14 cellular contexts compared by ENCODE assay signal in genomic region chr18:48996041-48996440, GRCh38. TPM values are rescaled to one million over a fixed set of nuclear protein-coding genes. Genes with fewer than 3 reads are reported as not detected.
DNase-seq lines count a peak whose midpoint lies in the region; ATAC-seq, FAIRE-seq and TF ChIP-seq lines count a peak whose summit lies in the region.
"Had no signal": no experiment of that assay in that cellular context is flagged by ENCODE, and none has a peak within 500 bp of the region (broad histone marks: within the 10 kb centered on the region; RNA-seq: fewer than 3 reads in every experiment).

No MANE protein-coding gene starts in this region.

- H3K4ac ChIP-seq in IMR-90 (ENCODE audit: low read depth, low read length) (peak overlapping the region; percentile 26; the same call in 1 of the 2 replicates), neuronal stem cell (ENCODE audit: low read length) (no peak overlapping the region)

- H2AFZ ChIP-seq in IMR-90 (replicated peaks; ENCODE audit: low read length, poor library complexity) (no peak overlapping the region), astrocyte (ENCODE audit: low read depth, low read length) (no peak overlapping the region), neuronal stem cell (ENCODE audit: low read length) (no peak overlapping the region), OCI-LY7 (ENCODE audit: low read length) (no peak overlapping the region)

- no peaks in the 10 kb centered on the region for H3K27me3 Mint-ChIP-seq in CD4-positive, alpha-beta memory T cell
- H3K27me3 Mint-ChIP-seq in astrocyte (ENCODE audit: low read depth, unreplicated experiment), result peaks cover 2% of the 10 kb centered on the region
- H3K27me3 Mint-ChIP-seq: B cell had no signal

- no peaks in the 10 kb centered on the region for H3K9me2 ChIP-seq in OCI-LY7 (ENCODE audit: insufficient read depth, low read length)

- TF ChIP-seq CTCF in IMR-90 (conservative IDR thresholded peaks at IDR 0.05; ENCODE audit: low read depth, low read length), result no peak
- no peak for TF ChIP-seq CTCF in astrocyte (IDR thresholded peaks at IDR 0.05; ENCODE audit: insufficient read depth, low read depth, low read length)
- no peak for TF ChIP-seq CTCF in OCI-LY7 (conservative IDR thresholded peaks at IDR 0.05; ENCODE audit: low read length)

- POLR2A ChIA-PET in CD4-positive, alpha-beta memory T cell (lab: Charles Lee; ENCODE audit: partially characterized antibody), result interaction anchor here (0.6 to 1.9 kb wide), 5 partner anchors 19 to 1964 kb away, joined by 3 to 7 read pairs (median 4); no protein-coding TSS in a partner anchor
- POLR2A ChIA-PET in IMR-90 (lab: Charles Lee; ENCODE audit: unreplicated experiment) (no interaction called here), OCI-LY7 (lab: Charles Lee) (no interaction called here)

- no peak overlapping the region for H3K4me3 ChIP-seq in CD4-positive, alpha-beta memory T cell (ENCODE audit: low read length in 2 of 2)
- H3K4me3 ChIP-seq in IMR-90 (ENCODE audit: insufficient read depth, low read depth, low read length) (no peak overlapping the region), astrocyte (ENCODE audit: insufficient read depth, low read depth, low read length) (no peak overlapping the region), neuronal stem cell (ENCODE audit: low read length in 2 of 2) (no peak overlapping the region), OCI-LY7 (ENCODE audit: low read depth, low read length, poor library complexity, severe bottlenecking) (no peak overlapping the region)

- no peak for TF ChIP-seq POLR2A in IMR-90 (IDR thresholded peaks at IDR 0.05; ENCODE audit: low read depth, low read length)

- no peak overlapping the region for H2BK5ac ChIP-seq in IMR-90 (ENCODE audit: low read depth, low read length, poor library complexity, severe bottlenecking)
- no peak overlapping the region for H2BK5ac ChIP-seq in neuronal stem cell (ENCODE audit: low read length)

- in situ Hi-C loops in IMR-90 (cut with MboI; ENCODE audit: low sequenced_read_pairs), result no loop called here

- peaks cover 13 to 27% (median 19%) of the 10 kb centered on the region in 4 donors for H3K4me1 Mint-ChIP-seq in CD4-positive, alpha-beta memory T cell
- H3K4me1 Mint-ChIP-seq in astrocyte (ENCODE audit: low read depth, unreplicated experiment), result peaks cover 49% of the 10 kb centered on the region

- CTCF ChIA-PET in CD4-positive, alpha-beta memory T cell (lab: Charles Lee; ENCODE audit: partially characterized antibody), result no interaction called here
- CTCF ChIA-PET in IMR-90 (lab: Yijun Ruan, JAX), result no interaction called here
- CTCF ChIA-PET in OCI-LY7 (lab: Charles Lee; ENCODE audit: unreplicated experiment), result interaction anchor here (0.6 kb wide), 1 partner anchor 491 kb away, joined by 3 read pairs; the partner anchor contains the start of gene C18orf32

- H2BK120ac ChIP-seq in IMR-90 (ENCODE audit: low read depth, low read length) (peak overlapping the region; percentile 41), neuronal stem cell (ENCODE audit: low read depth, low read length) (no peak overlapping the region)

- 0 out of 2 replicates have a peak overlapping the region, but pooled peaks have one; percentile 2 for H3K14ac ChIP-seq in IMR-90 (replicated peaks; ENCODE audit: low read depth, low read length)
- H3K14ac ChIP-seq in neuronal stem cell (ENCODE audit: low read length), result no peak overlapping the region

- no TSS peak for BruUV-seq in IMR-90 (replicated peaks; lab: Mats Ljungman, UMichigan)
- no TSS peak for BruUV-seq in OCI-LY7 (replicated peaks; lab: Mats Ljungman, UMichigan)

- ATAC-seq in IMR-90 (ENCODE audit: low read depth) (no peak), HG03520 (IDR thresholded peaks at IDR 0.05; ENCODE audit: unreplicated experiment) (no peak), GM21528 (IDR thresholded peaks at IDR 0.05; ENCODE audit: low FRiP score, unreplicated experiment) (no peak)

- peaks cover 0 to 23% of the 10 kb centered on the region in 2 experiments; a peak in 2 of 4 replicates for H3K79me1 ChIP-seq in IMR-90 (ENCODE audit: low read depth in 1 of 2, low read length in 2 of 2)
- peaks cover under 1% of the 10 kb centered on the region for H3K79me1 ChIP-seq in neuronal stem cell (ENCODE audit: low read depth, low read length)

- no peak overlapping the region for H2BK12ac ChIP-seq in neuronal stem cell (ENCODE audit: low read length)

- H3K56ac ChIP-seq in IMR-90 (ENCODE audit: extremely low read depth, insufficient read depth, low read length), result no peak overlapping the region

- H4K5ac ChIP-seq in IMR-90 (ENCODE audit: low read depth, low read length), result no peak overlapping the region

- H4K91ac ChIP-seq in IMR-90 (ENCODE audit: insufficient read depth, low read depth, low read length) (0 out of 2 replicates have a peak overlapping the region, but pooled peaks have one; percentile 23), neuronal stem cell (ENCODE audit: low read depth, low read length, poor library complexity) (no peak overlapping the region)

- dilution Hi-C loops in IMR-90 (cut with HindIII; ENCODE audit: low sequenced_read_pairs, unreplicated experiment), result no loop called here

- H2BK15ac ChIP-seq in IMR-90 (ENCODE audit: low read depth, low read length) (peak overlapping the region; percentile 40; the same call in 2 of the 3 replicates), neuronal stem cell (ENCODE audit: low read length) (no peak overlapping the region)

- no peaks in the 10 kb centered on the region for H3K36me3 Mint-ChIP-seq in CD4-positive, alpha-beta memory T cell
- no peaks in the 10 kb centered on the region for H3K36me3 Mint-ChIP-seq in astrocyte (ENCODE audit: low read depth, unreplicated experiment)

- H4K8ac ChIP-seq in IMR-90 (ENCODE audit: low read depth in 2 of 2, low read length in 2 of 2) (no peak overlapping the region), neuronal stem cell (ENCODE audit: low read depth, low read length) (no peak overlapping the region)

- peak overlapping the region; percentile 70 to 97 (median 86) for H3K27ac Mint-ChIP-seq in CD4-positive, alpha-beta memory T cell
- H3K27ac Mint-ChIP-seq in astrocyte (ENCODE audit: unreplicated experiment), result peak overlapping the region; percentile 62
- H3K27ac Mint-ChIP-seq: B cell had no signal

- H3K4me2 ChIP-seq in IMR-90 (ENCODE audit: low read depth, low read length) (no peak overlapping the region), astrocyte (ENCODE audit: low read length) (no peak overlapping the region), neuronal stem cell (ENCODE audit: insufficient read depth, low read length, poor library complexity, severe bottlenecking) (no peak overlapping the region), OCI-LY7 (ENCODE audit: low read length) (no peak overlapping the region)

- H3K36me3 ChIP-seq in CD4-positive, alpha-beta memory T cell (ENCODE audit: insufficient read depth, low read length), result no peaks in the 10 kb centered on the region
- H3K36me3 ChIP-seq in IMR-90 (ENCODE audit: control insufficient read depth, insufficient read depth, low read length) (no peaks in the 10 kb centered on the region), astrocyte (ENCODE audit: insufficient read depth, low read length) (no peaks in the 10 kb centered on the region), neuronal stem cell (replicated peaks in 1 of 2; ENCODE audit: control insufficient read depth in 2 of 2, insufficient read depth in 2 of 2, low read length in 2 of 2) (no peaks in the 10 kb centered on the region), OCI-LY7 (ENCODE audit: insufficient read depth, low read length) (no peaks in the 10 kb centered on the region)

- H2BK20ac ChIP-seq in IMR-90 (ENCODE audit: low read depth, low read length), result no peak overlapping the region

- peaks cover 26% of the 10 kb centered on the region for H3K4me1 ChIP-seq in CD4-positive, alpha-beta memory T cell (ENCODE audit: insufficient read depth, low read length)
- H3K4me1 ChIP-seq in IMR-90 (ENCODE audit: control insufficient read depth, insufficient read depth, low read length) (peaks cover 44% of the 10 kb centered on the region), astrocyte (ENCODE audit: insufficient read depth, low read length) (peaks cover 56% of the 10 kb centered on the region), neuronal stem cell (ENCODE audit: control insufficient read depth in 2 of 2, insufficient read depth in 1 of 2, low read depth in 1 of 2, low read length in 2 of 2) (peaks cover 14 to 15% of the 10 kb centered on the region in 2 donors), OCI-LY7 (ENCODE audit: insufficient read depth, low read length, poor library complexity, severe bottlenecking) (peaks cover 17% of the 10 kb centered on the region)

- H2AK5ac ChIP-seq in IMR-90 (ENCODE audit: low read depth, low read length), result peak overlapping the region; percentile 90
- no peak overlapping the region for H2AK5ac ChIP-seq in neuronal stem cell (ENCODE audit: low read depth, low read length)

- H3K4me3 Mint-ChIP-seq in CD4-positive, alpha-beta memory T cell, result peak overlapping the region in 1 of 8 donors; percentile 15
- no peak overlapping the region for H3K4me3 Mint-ChIP-seq in astrocyte (ENCODE audit: unreplicated experiment)
- H3K4me3 Mint-ChIP-seq: B cell had no signal

- no peak overlapping the region for H3K23ac ChIP-seq in IMR-90 (ENCODE audit: low read depth, low read length)
- peak overlapping the region; percentile 59 for H3K23ac ChIP-seq in neuronal stem cell (ENCODE audit: low read depth, low read length, poor library complexity)

- no peaks in the 10 kb centered on the region for H3K9me3 ChIP-seq in CD4-positive, alpha-beta memory T cell (ENCODE audit: control insufficient read depth in 1 of 2, low read length in 2 of 2)
- H3K9me3 ChIP-seq in IMR-90 (ENCODE audit: control insufficient read depth, insufficient read depth, low read length), result no peaks in the 10 kb centered on the region
- H3K9me3 ChIP-seq in astrocyte (ENCODE audit: insufficient read depth, low read depth, low read length), result no peaks in the 10 kb centered on the region
- H3K9me3 ChIP-seq in neuronal stem cell (replicated peaks in 1 of 2; ENCODE audit: control insufficient read depth in 2 of 2, insufficient read depth in 1 of 2, low read depth in 1 of 2, low read length in 2 of 2), result no peaks in the 10 kb centered on the region
- no peaks in the 10 kb centered on the region for H3K9me3 ChIP-seq in OCI-LY7 (ENCODE audit: low read length)

- H3K18ac ChIP-seq in IMR-90 (ENCODE audit: low read depth, low read length), result no peak overlapping the region
- H3K18ac ChIP-seq in neuronal stem cell (ENCODE audit: low read length), result no peak overlapping the region

- H3K27me3 ChIP-seq in CD4-positive, alpha-beta memory T cell (ENCODE audit: insufficient read depth, low read length), result no peaks in the 10 kb centered on the region
- no peaks in the 10 kb centered on the region for H3K27me3 ChIP-seq in IMR-90 (ENCODE audit: control insufficient read depth, insufficient read depth, low read length)
- no peaks in the 10 kb centered on the region for H3K27me3 ChIP-seq in astrocyte (ENCODE audit: insufficient read depth, low read length)
- H3K27me3 ChIP-seq in neuronal stem cell (ENCODE audit: control insufficient read depth in 3 of 3, insufficient read depth in 3 of 3, low read depth in 1 of 3, low read length in 3 of 3), result peaks cover 0 to 8% (median 2%) of the 10 kb centered on the region in 3 experiments

- DNase-seq in CD4-positive, alpha-beta memory T cell, result no peak
- DNase-seq in IMR-90, result no peak
- no peak for DNase-seq in astrocyte (ENCODE audit: low read depth)
- DNase-seq in neuronal stem cell (ENCODE audit: low spot score), result no peak
- no peak for DNase-seq in OCI-LY7 (ENCODE audit: low spot score)
- DNase-seq in iPS-NIHi11 (ENCODE audit: low spot score), result no peak
- DNase-seq: Karpas-422, MM.1S, NCI-H1930, NCI-H510A treated with DMSO at 0.1 percent for 48 hours had no signal

- no peak for TF ChIP-seq RAD21 in IMR-90 (IDR thresholded peaks at IDR 0.05; ENCODE audit: low read length)

- H2AK9ac ChIP-seq in IMR-90 (replicated peaks; ENCODE audit: low read depth, low read length, poor library complexity), result no peak overlapping the region

- no peak overlapping the region for H3K27ac ChIP-seq in CD4-positive, alpha-beta memory T cell (ENCODE audit: low read depth, low read length)
- no peak overlapping the region for H3K27ac ChIP-seq in IMR-90 (ENCODE audit: insufficient read depth, low read length)
- H3K27ac ChIP-seq in astrocyte (ENCODE audit: low read depth, low read length), result peak overlapping the region; percentile 23
- H3K27ac ChIP-seq in neuronal stem cell (replicated peaks; ENCODE audit: low read length), result no peak overlapping the region
- H3K27ac ChIP-seq in OCI-LY7 (ENCODE audit: low read depth, low read length, poor library complexity, severe bottlenecking), result no peak overlapping the region

- intact Hi-C loops in CD4-positive, alpha-beta memory T cell (cut with micrococcal nuclease), result no loop called here
- intact Hi-C loops in IMR-90 (cut with micrococcal nuclease), result no loop called here
- intact Hi-C loops in OCI-LY7 (cut with micrococcal nuclease; ENCODE audit: unreplicated experiment), result no loop called here

- FAIRE-seq in astrocyte (lab: Jason Lieb, UNC), result no peak
- FAIRE-seq: H54 had no signal

- H4K20me1 ChIP-seq in IMR-90 (ENCODE audit: insufficient read depth, low read length) (peaks cover 6% of the 10 kb centered on the region; the same call in 1 of the 2 replicates), astrocyte (ENCODE audit: insufficient read depth, low read length) (no peaks in the 10 kb centered on the region), OCI-LY7 (ENCODE audit: insufficient read depth, low read length) (no peaks in the 10 kb centered on the region)

- H3K9me3 Mint-ChIP-seq in CD4-positive, alpha-beta memory T cell, result peaks cover 0 to 2% (median 0%) of the 10 kb centered on the region in 8 donors
- no peaks in the 10 kb centered on the region for H3K9me3 Mint-ChIP-seq in astrocyte (ENCODE audit: unreplicated experiment)

- 100% methylated on average over 1 of the region's 4 CpGs; no CpG with 5 or more reads in 1 of the 2 experiments for WGBS in IMR-90 (ENCODE audit: extremely low coverage in 2 of 2, insufficient read length in 1 of 2), 2 experiments
- WGBS in neuronal stem cell (ENCODE audit: extremely low coverage in 2 of 2, insufficient read length in 2 of 2, insufficient replicate concordance in 1 of 2), 2 donors, result no CpG with 5 or more reads among the region's 4 CpGs

- H3K79me2 ChIP-seq in astrocyte (ENCODE audit: insufficient read depth, low read length), result no peaks in the 10 kb centered on the region
- no peaks in the 10 kb centered on the region for H3K79me2 ChIP-seq in OCI-LY7 (ENCODE audit: insufficient read depth, low read depth, low read length)

- H3K9ac ChIP-seq in IMR-90 (ENCODE audit: low read depth, low read length) (no peak overlapping the region), astrocyte (ENCODE audit: low read length) (peak overlapping the region; percentile 20), neuronal stem cell (ENCODE audit: low read depth, low read length, poor library complexity) (no peak overlapping the region)

- peaks cover 48% of the 10 kb centered on the region for H3K9me1 ChIP-seq in IMR-90 (ENCODE audit: insufficient read depth, low read length)

RNA-seq across cellular contexts. Expression of gene SMAD7, which starts 45.3 kb away (rescaled TPM):
- 10 to 100 TPM; 31.0 to 31.2 TPM for total RNA-seq in CD4-positive, alpha-beta memory T cell
- polyA plus RNA-seq in CD4-positive, alpha-beta memory T cell, result 1 to 10 TPM; 2.7 to 4.7 TPM
- 13.3 and 15.8 TPM in 2 replicates for total RNA-seq in IMR-90 (2012; rRNA removed)
- polyA plus RNA-seq in IMR-90 (2012; rRNA removed), result 17.6 and 17.9 TPM in 2 replicates
- polyA plus RNA-seq in IMR-90 (2012; cell fraction: cytosol; rRNA removed), result 8.3 and 14.6 TPM in 2 replicates
- polyA plus RNA-seq in IMR-90 (2012; cell fraction: nucleus; rRNA removed; ENCODE audit: low replicate concordance), result 22.6 and 22.9 TPM in 2 replicates
- total RNA-seq in astrocyte, result 62.9 and 76.2 TPM in 2 replicates
- polyA plus RNA-seq in neuronal stem cell (2013, experiment 1 of 2), result 0.57 TPM
- polyA plus RNA-seq in neuronal stem cell (2013, experiment 2 of 2), result 0.79 TPM
- 13.5 and 15.1 TPM in 2 replicates for total RNA-seq in OCI-LY7 (2014; rRNA removed; shearing (Covaris generic))
- 2.9 and 3.2 TPM in 2 replicates for total RNA-seq in OCI-LY7 (2022)
